In the genomic region with DNA sequence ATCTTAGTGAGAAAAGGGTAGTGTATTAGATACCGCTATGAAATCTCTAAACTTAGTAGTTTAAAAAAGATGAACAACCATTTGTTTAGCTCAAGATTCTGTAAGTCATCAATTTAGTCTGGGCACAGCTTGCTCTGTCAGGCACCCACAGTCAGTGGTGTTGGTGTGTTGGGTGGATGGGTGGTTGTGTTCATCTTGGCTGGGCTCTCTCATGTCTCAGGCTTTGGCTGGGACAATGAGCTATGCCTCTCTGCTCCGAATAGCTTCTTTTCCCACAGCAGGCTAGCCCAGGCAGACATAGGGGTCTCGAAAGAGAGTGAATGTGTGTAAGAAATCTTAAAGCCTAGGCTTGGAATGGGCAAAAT, we compare ENCODE assay signal across 11 cellular contexts.
DNase-seq lines count a peak whose midpoint lies in the region; ATAC-seq and TF ChIP-seq lines count a peak whose summit lies in the region.
"Had no signal": no experiment of that assay in that cellular context is flagged by ENCODE, and none has a peak within 500 bp of the region (broad histone marks: within the 10 kb centered on the region; RNA-seq: fewer than 3 reads in every experiment).

No MANE protein-coding gene starts in this region.

- no peak for TF ChIP-seq CTCF in mesothelial cell of epicardium (IDR thresholded peaks at IDR 0.05; ENCODE audit: unreplicated experiment)

- H3K4me3 Mint-ChIP-seq in dendritic cell treated with granulocyte-macrophage colony-stimulating factor and Interleukin-4, amounts not matched to agents 40 ng/mL and 50 ng/mL, for 4 days, result no peak overlapping the region
- no peak overlapping the region for H3K4me3 Mint-ChIP-seq in mesothelial cell of epicardium
- H3K4me3 Mint-ChIP-seq: natural killer cell treated with Interleukin-12 subunit alpha and Interleukin-12 subunit beta and Interleukin-15 and Interleukin-18, amount 100 ng/mL, for 72 hours had no signal

- peaks cover 12% of the 10 kb centered on the region for H3K27me3 Mint-ChIP-seq in dendritic cell treated with granulocyte-macrophage colony-stimulating factor and Interleukin-4, amounts not matched to agents 40 ng/mL and 50 ng/mL, for 4 days
- H3K27me3 Mint-ChIP-seq in mesothelial cell of epicardium (ENCODE audit: low read depth), result peaks cover 4% of the 10 kb centered on the region
- H3K27me3 Mint-ChIP-seq: natural killer cell treated with Interleukin-12 subunit alpha and Interleukin-12 subunit beta and Interleukin-15 and Interleukin-18, amount 100 ng/mL, for 72 hours had no signal

- H3K27ac Mint-ChIP-seq in dendritic cell treated with granulocyte-macrophage colony-stimulating factor and Interleukin-4, amounts not matched to agents 40 ng/mL and 50 ng/mL, for 4 days, result peak overlapping the region; percentile 77
- no peak overlapping the region for H3K27ac Mint-ChIP-seq in mesothelial cell of epicardium
- H3K27ac Mint-ChIP-seq: natural killer cell treated with Interleukin-12 subunit alpha and Interleukin-12 subunit beta and Interleukin-15 and Interleukin-18, amount 100 ng/mL, for 72 hours had no signal

- ATAC-seq in GM18909 (IDR thresholded peaks at IDR 0.05; ENCODE audit: poor library complexity, unreplicated experiment) (peak; percentile 32), GM21576 (IDR thresholded peaks at IDR 0.05; ENCODE audit: unreplicated experiment) (peak; percentile 25), HG03108 (IDR thresholded peaks at IDR 0.05; ENCODE audit: unreplicated experiment) (peak; percentile 17)

- H3K9me3 Mint-ChIP-seq in dendritic cell treated with granulocyte-macrophage colony-stimulating factor and Interleukin-4, amounts not matched to agents 40 ng/mL and 50 ng/mL, for 4 days, result no peaks in the 10 kb centered on the region
- no peaks in the 10 kb centered on the region for H3K9me3 Mint-ChIP-seq in mesothelial cell of epicardium
- H3K9me3 Mint-ChIP-seq: natural killer cell treated with Interleukin-12 subunit alpha and Interleukin-12 subunit beta and Interleukin-15 and Interleukin-18, amount 100 ng/mL, for 72 hours had no signal

- intact Hi-C loops in dendritic cell treated with granulocyte-macrophage colony-stimulating factor and Interleukin-4, amounts not matched to agents 40 ng/mL and 50 ng/mL, for 4 days (cut with micrococcal nuclease), result no loop called here

- H3K36me3 Mint-ChIP-seq in dendritic cell treated with granulocyte-macrophage colony-stimulating factor and Interleukin-4, amounts not matched to agents 40 ng/mL and 50 ng/mL, for 4 days (ENCODE audit: low read depth), result no peaks in the 10 kb centered on the region
- H3K36me3 Mint-ChIP-seq in mesothelial cell of epicardium, result no peaks in the 10 kb centered on the region
- H3K36me3 Mint-ChIP-seq: natural killer cell treated with Interleukin-12 subunit alpha and Interleukin-12 subunit beta and Interleukin-15 and Interleukin-18, amount 100 ng/mL, for 72 hours had no signal

- DNase-seq in NCI-H1417 (lab: John Stamatoyannopoulos, UW) (no peak), mesothelial cell of epicardium (ENCODE audit: low spot score in 2 of 2, unreplicated experiment in 2 of 2) (no peak), mesenteric fat pad (ENCODE audit: low spot score) (no peak), RKO (ENCODE audit: low spot score) (no peak)
- DNase-seq: islet precursor cell; stimulated activated naive CD4-positive, alpha-beta T cell treated with Interleukin-2 at 50 U/mL for 16 hours had no signal

- H3K4me1 Mint-ChIP-seq in dendritic cell treated with granulocyte-macrophage colony-stimulating factor and Interleukin-4, amounts not matched to agents 40 ng/mL and 50 ng/mL, for 4 days (ENCODE audit: low read depth), result peaks cover 29% of the 10 kb centered on the region
- H3K4me1 Mint-ChIP-seq in mesothelial cell of epicardium, result no peaks in the 10 kb centered on the region
